Comparison of ENCODE assay signal across 1 cellular context in genomic region chr15:38226867-38227266, GRCh38.
TF ChIP-seq lines count a peak whose summit lies in the region.

No MANE protein-coding gene starts in this region.

TF ChIP-seq in HCT116, 20 proteins besides CTCF, POLR2A, EP300 and RAD21 (continued from another document):
- TF ChIP-seq MAX (IDR thresholded peaks at IDR 0.05) (peak; percentile 36; the same call in 1 of the 2 replicates), POLR2AphosphoS5 (IDR thresholded peaks at IDR 0.05; ENCODE audit: low read depth, low read length) (peak; percentile 50; the same call in 1 of the 2 replicates), CBX3 (IDR thresholded peaks at IDR 0.05; ENCODE audit: low read depth) (no peak), TCF7L2 (IDR thresholded peaks at IDR 0.05; ENCODE audit: borderline replicate concordance, extremely low read depth, insufficient read depth, insufficient read length) (no peak), CEBPB (IDR thresholded peaks at IDR 0.05; ENCODE audit: low read depth) (peak; percentile 72), ZNF274 (IDR thresholded peaks at IDR 0.05; ENCODE audit: low read depth, low read length) (no peak), JUND (IDR thresholded peaks at IDR 0.05) (peak; percentile 40), ZBTB33 (IDR thresholded peaks at IDR 0.05; ENCODE audit: extremely low read depth, insufficient replicate concordance, low read length) (no peak), EZH2phosphoT487 (IDR thresholded peaks at IDR 0.05; ENCODE audit: borderline replicate concordance) (no peak)
